ENCODE assay signal across 21 cellular contexts in genomic region chr16:56259425-56259779, GRCh38.
DNase-seq lines count a peak whose midpoint lies in the region; ATAC-seq, FAIRE-seq and TF ChIP-seq lines count a peak whose summit lies in the region.
"Had no signal": no experiment of that assay in that cellular context is flagged by ENCODE, and none has a peak within 500 bp of the region (broad histone marks: within the 10 kb centered on the region; RNA-seq: fewer than 3 reads in every experiment).

No MANE protein-coding gene starts in this region.

- ATAC-seq in K562 (no peak), GM21381 (IDR thresholded peaks at IDR 0.05; ENCODE audit: unreplicated experiment) (no peak)
- ATAC-seq: CD8-positive, alpha-beta T cell; HCT116 had no signal

- H3K4me1 Mint-ChIP-seq in CD8-positive, alpha-beta memory T cell: peaks cover 44 to 63% (median 62%) of the 10 kb centered on the region in 3 donors

- intact Hi-C loops in K562 (cut with micrococcal nuclease): no loop called here
- intact Hi-C loops in sigmoid colon (cut with DNase I): loop anchor here (5.0 kb wide), 1 partner anchor 67 kb away; the partner anchor contains the start of gene GNAO1

- H3K9me3 Mint-ChIP-seq in CD8-positive, alpha-beta memory T cell: no peaks in the 10 kb centered on the region
- H3K9me3 Mint-ChIP-seq: CD8-positive, alpha-beta T cell had no signal

- peaks cover 40% of the 10 kb centered on the region for H3K4me1 ChIP-seq in CD8-positive, alpha-beta memory T cell (ENCODE audit: insufficient read depth, low read length)
- H3K4me1 ChIP-seq in K562 (replicated peaks in 1 of 2; ENCODE audit: control insufficient read depth in 2 of 2, insufficient read depth in 2 of 2, low read length in 2 of 2) (peaks cover 17 to 32% of the 10 kb centered on the region in 2 experiments), sigmoid colon (peaks cover 5 to 100% (median 77%) of the 10 kb centered on the region in 4 donors)
- H3K4me1 ChIP-seq: SJSA1 had no signal

- no peaks in the 10 kb centered on the region for H3K9me1 ChIP-seq in K562 (ENCODE audit: control insufficient read depth, insufficient read depth, low read length)

- no peak overlapping the region for H3K4me3 ChIP-seq in CD8-positive, alpha-beta memory T cell (ENCODE audit: low read length)
- no peak overlapping the region for H3K4me3 ChIP-seq in K562
- no peak overlapping the region for H3K4me3 ChIP-seq in sigmoid colon
- H3K4me3 ChIP-seq: SJSA1 had no signal

- H3K4me3 Mint-ChIP-seq in CD8-positive, alpha-beta memory T cell: peak overlapping the region in 1 of 7 donors; percentile 31
- H3K4me3 Mint-ChIP-seq: CD8-positive, alpha-beta T cell had no signal

- BruUV-seq in K562 (replicated peaks; lab: Mats Ljungman, UMichigan): no TSS peak

- TF ChIP-seq EP300 in K562 (IDR thresholded peaks at IDR 0.05; ENCODE audit: low read length) (no peak), sigmoid colon (IDR thresholded peaks at IDR 0.05) (no peak)

- no peaks in the 10 kb centered on the region for H3K27me3 ChIP-seq in CD8-positive, alpha-beta memory T cell (ENCODE audit: insufficient read depth, low read length, poor library complexity, severe bottlenecking)
- no peaks in the 10 kb centered on the region for H3K27me3 ChIP-seq in K562 (ENCODE audit: control insufficient read depth in 2 of 2, insufficient read depth in 2 of 2, low read length in 2 of 2)
- H3K27me3 ChIP-seq in sigmoid colon: no peaks in the 10 kb centered on the region
- H3K27me3 ChIP-seq: BE2C, SJSA1 had no signal

- H3K27ac ChIP-seq in CD8-positive, alpha-beta memory T cell (ENCODE audit: low read depth, low read length): no peak overlapping the region
- H3K27ac ChIP-seq in K562 (ENCODE audit: extremely low read depth, low read depth, low read length) (no peak overlapping the region), sigmoid colon (peak overlapping the region in 3 of 4 donors; percentile 82 to 91 (median 90))
- H3K27ac ChIP-seq: SJSA1 had no signal

- H4K20me1 ChIP-seq in K562 (replicated peaks; ENCODE audit: control insufficient read depth, insufficient read depth, low read length): no peaks in the 10 kb centered on the region

- no peak overlapping the region for H3K9ac ChIP-seq in K562 (ENCODE audit: insufficient read depth in 1 of 2, low read depth in 2 of 2, low read length in 2 of 2)

- no peak for TF ChIP-seq RAD21 in K562 (CRISPR knock-in tag; conservative IDR thresholded peaks at IDR 0.05 in 1 of 2, IDR thresholded peaks at IDR 0.05 in 1 of 2)

- no peak for TF ChIP-seq POLR2A in K562 (conservative IDR thresholded peaks at IDR 0.05)
- TF ChIP-seq POLR2A in sigmoid colon (IDR thresholded peaks at IDR 0.05): no peak

- H3K4me2 ChIP-seq in K562 (ENCODE audit: insufficient read depth, low read length): no peak overlapping the region

- peak overlapping the region in 7 of 8 donors; percentile 17 to 84 (median 48) for H3K27ac Mint-ChIP-seq in CD8-positive, alpha-beta memory T cell
- H3K27ac Mint-ChIP-seq: CD8-positive, alpha-beta T cell had no signal

- no peaks in the 10 kb centered on the region for H3K36me3 ChIP-seq in CD8-positive, alpha-beta memory T cell (ENCODE audit: insufficient read depth, low read length)
- H3K36me3 ChIP-seq in K562 (ENCODE audit: control insufficient read depth, insufficient read depth, low read length) (no peaks in the 10 kb centered on the region), sigmoid colon (no peaks in the 10 kb centered on the region)
- H3K36me3 ChIP-seq: SJSA1 had no signal

- peaks cover 0 to 2% of the 10 kb centered on the region in 2 donors for H3K27me3 Mint-ChIP-seq in CD8-positive, alpha-beta memory T cell

- CTCF ChIA-PET in CD8-positive, alpha-beta memory T cell (lab: Charles Lee): interaction anchor here (1.1 to 1.4 kb wide), 3 partner anchors 8 to 22 kb away, joined by 3 read pairs; no protein-coding TSS in a partner anchor
- CTCF ChIA-PET in K562 (lab: Yijun Ruan, JAX; ENCODE audit: low intra/inter-chr PET ratio): no interaction called here

- 47% methylated on average over 4 of the region's 4 CpGs for WGBS in K562 (ENCODE audit: insufficient coverage, low coverage, missing lambda C conversion rate)
- WGBS in sigmoid colon, 2 donors: 62 to 78% methylated on average over 4 of the region's 4 CpGs

- H2AFZ ChIP-seq in K562 (ENCODE audit: low read depth, low read length): peak overlapping the region; percentile 22

- in situ Hi-C loops in K562 (cut with MboI): no loop called here
- in situ Hi-C loops in GM13977 (cut with MboI; ENCODE audit: low pct_unique_long_range_greater_than_20kb, low sequenced_read_pairs, unreplicated experiment): no loop called here

- TF ChIP-seq CTCF in K562 (IDR thresholded peaks at IDR 0.05 in 2 of 3, conservative IDR thresholded peaks at IDR 0.05 in 1 of 3; ENCODE audit: insufficient read depth in 2 of 3, low read depth in 1 of 3, low read length in 3 of 3): no peak
- TF ChIP-seq CTCF in sigmoid colon (IDR thresholded peaks at IDR 0.05): no peak
- no peak for TF ChIP-seq CTCF in GM13977 (IDR thresholded peaks at IDR 0.05; ENCODE audit: extremely low read depth, insufficient read depth, missing control alignments)

- no peak for FAIRE-seq in K562 (lab: Jason Lieb, UNC)
- FAIRE-seq: D721Med had no signal

- no peaks in the 10 kb centered on the region for H3K9me3 ChIP-seq in CD8-positive, alpha-beta memory T cell (ENCODE audit: low read length)
- H3K9me3 ChIP-seq in K562 (replicated peaks; ENCODE audit: control insufficient read depth, insufficient read depth, low read depth, low read length) (no peaks in the 10 kb centered on the region), sigmoid colon (no peaks in the 10 kb centered on the region)
- H3K9me3 ChIP-seq: BE2C, SJSA1 had no signal

- DNase-seq in CD8-positive, alpha-beta memory T cell: no peak
- DNase-seq in K562 (ENCODE audit: extremely low read depth in 1 of 4, low spot score in 3 of 4) (no peak), globus pallidus (ENCODE audit: low spot score) (peak; percentile 76), sigmoid colon (no peak), NCI-H1417 treated with DMSO at 0.1 percent for 48 hours (lab: John Stamatoyannopoulos, UW) (no peak), GM13977 (ENCODE audit: low spot score) (no peak)
- no peak for DNase-seq in stimulated activated CD4-positive, alpha-beta T cell treated with anti-CD3 and anti-CD28 coated beads, Interleukin-4, amount 100 ng/mL, for 4 hours
- DNase-seq: BE2C; CD8-positive, alpha-beta T cell; DMS79; KBM-7; MV-4-11; NCI-H1436; NCI-H2171; NCI-H446 treated with DMSO at 0.1 percent for 48 hours; NK-92 treated with Interleukin-12 subunit alpha and Interleukin-12 subunit beta, amount 100 ng/mL, for 24 hours; RPMI8226 had no signal

- H3K79me2 ChIP-seq in K562 (ENCODE audit: control insufficient read depth, insufficient read depth, low read length): no peaks in the 10 kb centered on the region

- POLR2A ChIA-PET in CD8-positive, alpha-beta memory T cell (lab: Charles Lee): no interaction called here
- POLR2A ChIA-PET in K562 (lab: Yijun Ruan, JAX): interaction anchor here (0.7 kb wide), 1 partner anchor 10 kb away, joined by 3 read pairs; no protein-coding TSS in a partner anchor

- peaks cover 0 to 4% (median 3%) of the 10 kb centered on the region in 3 donors for H3K36me3 Mint-ChIP-seq in CD8-positive, alpha-beta memory T cell
- H3K36me3 Mint-ChIP-seq: CD8-positive, alpha-beta T cell had no signal

TF ChIP-seq in K562, 482 proteins besides CTCF, POLR2A, EP300 and RAD21 (continues in another document):
- no peak for TF ChIP-seq LCOR (CRISPR knock-in tag; IDR thresholded peaks at IDR 0.05)
- TF ChIP-seq THRB (CRISPR knock-in tag; conservative IDR thresholded peaks at IDR 0.05): no peak
- no peak for TF ChIP-seq BRCA1 (IDR thresholded peaks at IDR 0.05)
- TF ChIP-seq BRCA1 (CRISPR knock-in tag; IDR thresholded peaks at IDR 0.05): no peak
- no peak for TF ChIP-seq HLTF (IDR thresholded peaks at IDR 0.05)
- TF ChIP-seq SIX5 (IDR thresholded peaks at IDR 0.05; ENCODE audit: borderline replicate concordance in 1 of 2, insufficient read depth in 1 of 2, low read depth in 1 of 2, low read length in 2 of 2): no peak
- no peak for TF ChIP-seq ZNF518B (CRISPR knock-in tag; IDR thresholded peaks at IDR 0.05)

Comparison
In these comparisons a context has a peak if more than half of its experiments do, and no peak if none do; other contexts are left out.
1. H3K27ac ChIP-seq: peak in sigmoid colon (3 of 4); none in CD8-positive, alpha-beta memory T cell (single experiment) and K562 (single experiment).